In the genomic region with DNA sequence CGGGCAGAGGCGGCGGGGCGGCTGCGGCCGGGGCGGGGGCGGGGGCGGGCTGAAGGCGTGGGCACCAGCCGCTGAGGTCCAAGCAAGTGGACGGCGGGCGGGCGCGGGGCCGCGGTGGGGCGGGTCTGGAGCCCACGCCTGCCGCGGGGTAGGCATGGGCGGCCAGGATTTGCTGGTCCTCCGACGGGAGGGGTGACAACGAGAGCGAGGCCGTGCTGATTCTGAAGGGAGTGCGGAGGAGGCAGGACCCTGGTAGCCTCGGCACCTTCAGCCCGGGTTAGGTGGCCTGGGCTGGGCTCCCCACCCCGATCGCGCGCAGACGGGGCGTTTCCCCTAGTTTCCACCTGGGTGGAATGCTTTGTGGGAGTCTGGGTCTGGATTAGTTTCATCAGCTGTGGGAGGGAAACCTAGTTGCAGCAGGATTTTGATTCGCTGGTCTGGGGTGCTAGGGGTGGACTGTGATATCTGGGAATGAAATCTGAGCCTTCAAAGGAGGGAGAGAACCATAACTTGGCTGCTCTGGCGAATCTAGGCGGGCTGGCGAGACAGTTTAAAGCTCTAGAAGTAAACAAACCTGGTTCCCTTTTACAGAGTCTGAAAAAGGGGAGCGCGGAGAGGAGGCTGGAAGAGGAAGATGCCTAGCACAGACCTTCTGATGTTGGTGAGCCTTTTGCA, we compare ENCODE assay signal across 8 cellular contexts. TPM values are rescaled to one million over a fixed set of nuclear protein-coding genes. Genes with fewer than 3 reads are reported as not detected.
DNase-seq lines count a peak whose midpoint lies in the region; ATAC-seq and TF ChIP-seq lines count a peak whose summit lies in the region.

No MANE protein-coding gene starts in this region.

- H4K20me1 ChIP-seq in DND-41 (ENCODE audit: insufficient read depth, low read length) (0 out of 2 replicates have a peak, but pooled peaks cover under 1% of the 10 kb centered on the region), Karpas-422 (ENCODE audit: insufficient read depth, low read depth, low read length) (no peaks in the 10 kb centered on the region)

- no peaks in the 10 kb centered on the region for H3K27me3 ChIP-seq in DND-41 (ENCODE audit: insufficient read depth, low read length, poor library complexity)
- H3K27me3 ChIP-seq in Karpas-422 (ENCODE audit: low read length), result no peaks in the 10 kb centered on the region

- DNase-seq in DND-41 (peak; percentile 47), Karpas-422 (peak; percentile 75), T follicular helper cell (ENCODE audit: low read depth) (peak; percentile 4), anterior cingulate cortex (lab: John Stamatoyannopoulos, UW) (peak in 50 of 58 donors; percentile 3 to 76 (median 56)), left ventricle myocardium superior (peak; percentile 80), posterior cingulate gyrus (peak; percentile 24 to 90 (median 50))

- H3K9me3 ChIP-seq in DND-41 (ENCODE audit: insufficient read depth, low read length, severe bottlenecking), result no peaks in the 10 kb centered on the region
- no peaks in the 10 kb centered on the region for H3K9me3 ChIP-seq in Karpas-422 (ENCODE audit: low read length)

- H3K4me1 ChIP-seq in DND-41 (ENCODE audit: insufficient read depth, low read length), result peaks cover 25% of the 10 kb centered on the region
- H3K4me1 ChIP-seq in Karpas-422 (ENCODE audit: low read length), result peaks cover 11% of the 10 kb centered on the region

- TF ChIP-seq CTCF in DND-41 (IDR thresholded peaks at IDR 0.05; ENCODE audit: borderline replicate concordance, extremely low read depth, low read length, poor library complexity, severe bottlenecking), result no peak

- peak overlapping the region; percentile 69 for H3K27ac ChIP-seq in DND-41 (ENCODE audit: low read length)
- peak overlapping the region; percentile 2; the same call in 1 of the 2 replicates for H3K27ac ChIP-seq in Karpas-422 (ENCODE audit: low read length)

- intact Hi-C loops in left ventricle myocardium superior (cut with micrococcal nuclease), result loop anchor here (5.0 kb wide), 1 partner anchor 66 kb away; no protein-coding TSS in a partner anchor
- intact Hi-C loops in posterior cingulate gyrus (cut with DNase I), result no loop called here

- peak; percentile 58 for ATAC-seq in DND-41 (ENCODE audit: insufficient read depth, low read depth)
- ATAC-seq in GM21737 (IDR thresholded peaks at IDR 0.05; ENCODE audit: unreplicated experiment), result peak; percentile 22
- peak; percentile 80 for ATAC-seq in left ventricle myocardium superior
- ATAC-seq in HG03565 (IDR thresholded peaks at IDR 0.05; ENCODE audit: unreplicated experiment), result no peak

- H3K9me2 ChIP-seq in Karpas-422 (replicated peaks; ENCODE audit: insufficient read depth, low read length), result no peaks in the 10 kb centered on the region

- H3K4me3 ChIP-seq in DND-41 (ENCODE audit: low read depth in 1 of 2, low read length in 2 of 2) (peak overlapping the region; percentile 77 to 94), Karpas-422 (ENCODE audit: low read length) (peak overlapping the region; percentile 99)

- H3K4me2 ChIP-seq in DND-41 (ENCODE audit: insufficient read depth, low read length), result peak overlapping the region; percentile 97
- peak overlapping the region; percentile 69 for H3K4me2 ChIP-seq in Karpas-422 (ENCODE audit: low read depth, low read length, poor library complexity, severe bottlenecking)

- H3K9ac ChIP-seq in DND-41 (ENCODE audit: low read depth, low read length) (peak overlapping the region; percentile 69), Karpas-422 (ENCODE audit: low read length) (peak overlapping the region; percentile 90)

- peak overlapping the region; percentile 91 for H2AFZ ChIP-seq in DND-41 (ENCODE audit: low read depth, low read length)
- peak overlapping the region; percentile 86; the same call in 1 of the 2 replicates for H2AFZ ChIP-seq in Karpas-422 (ENCODE audit: low read length)

- H3K79me2 ChIP-seq in DND-41 (ENCODE audit: insufficient read depth, low read length) (peaks cover 13% of the 10 kb centered on the region), Karpas-422 (ENCODE audit: low read length) (peaks cover 50% of the 10 kb centered on the region)

- H3K36me3 ChIP-seq in DND-41 (ENCODE audit: insufficient read depth, low read length) (peaks cover 23% of the 10 kb centered on the region; the same call in 1 of the 2 replicates), Karpas-422 (ENCODE audit: insufficient read depth, low read length) (peaks cover 7% of the 10 kb centered on the region; the same call in 1 of the 2 replicates)

RNA-seq across cellular contexts. Expression of gene SGPL1, which starts 0.6 kb away (rescaled TPM):
- 26.0 and 26.3 TPM in 2 replicates for total RNA-seq in Karpas-422 (2014; rRNA removed; shearing (Covaris generic); ENCODE audit: low replicate concordance)
- total RNA-seq in left ventricle myocardium superior, result 15.3 TPM

RNA-seq across cellular contexts. Expression of gene TBATA, which starts 31.2 kb away (rescaled TPM):
- total RNA-seq in Karpas-422 (2014; rRNA removed; shearing (Covaris generic); ENCODE audit: low replicate concordance), result not detected in 2 replicates
- total RNA-seq in left ventricle myocardium superior, result not detected

Comparison
In these comparisons a context has a peak if more than half of its experiments do, and no peak if none do; other contexts are left out.
1. DNase-seq: peak in every context shown above with its lines; median percentile 80 in left ventricle myocardium superior; 75 in Karpas-422; 56 in anterior cingulate cortex; 50 in posterior cingulate gyrus; 47 in DND-41; 4 in T follicular helper cell.